13 cellular contexts compared by ENCODE assay signal in genomic region chr10:78502208-78502943, GRCh38.
DNase-seq lines count a peak whose midpoint lies in the region; ATAC-seq and TF ChIP-seq lines count a peak whose summit lies in the region.
"Had no signal": no experiment of that assay in that cellular context is flagged by ENCODE, and none has a peak within 500 bp of the region (broad histone marks: within the 10 kb centered on the region; RNA-seq: fewer than 3 reads in every experiment).

No MANE protein-coding gene starts in this region.

- H3K4me3 ChIP-seq in PC-3 (ENCODE audit: low read length) = no peak overlapping the region
- no peak overlapping the region for H3K4me3 ChIP-seq in esophagus muscularis mucosa
- no peak overlapping the region for H3K4me3 ChIP-seq in neuronal stem cell (ENCODE audit: low read length in 2 of 2)

- H3K9me2 ChIP-seq in PC-3 (replicated peaks; ENCODE audit: low read length) = 0 out of 2 replicates have a peak, but pooled peaks cover 3% of the 10 kb centered on the region

- peak; percentile 70 for DNase-seq in DMS53 treated with DMSO at 0.1 percent for 48 hours (lab: John Stamatoyannopoulos, UW; ENCODE audit: unreplicated experiment)
- DNase-seq in PC-3 = peak; percentile 62
- peak; percentile 79 for DNase-seq in esophagus muscularis mucosa (ENCODE audit: extremely low spot score)
- no peak for DNase-seq in neuronal stem cell (ENCODE audit: low spot score)
- no peak for DNase-seq in 8988T
- DNase-seq in stimulated activated naive B cell treated with anti-CD40 and anti-IgM and Interleukin-4, amounts not matched to agents 10 μg/mL and 1 μg/mL and 100 μg/mL, for 72 hours = no peak
- DNase-seq: activated CD4-positive, alpha-beta memory T cell treated with anti-CD3 and anti-CD28 coated beads, Interleukin-2, amount 10 ng/mL, durations not matched to agents 7 days and 5 days; Calu3; effector memory CD4-positive, alpha-beta T cell; naive B cell had no signal

- H3K27me3 ChIP-seq in PC-3 (ENCODE audit: low read length) (no peaks in the 10 kb centered on the region), esophagus muscularis mucosa (no peaks in the 10 kb centered on the region), neuronal stem cell (ENCODE audit: control insufficient read depth in 3 of 3, insufficient read depth in 3 of 3, low read depth in 1 of 3, low read length in 3 of 3) (no peaks in the 10 kb centered on the region)

- peak overlapping the region; percentile 32 for H3K18ac ChIP-seq in neuronal stem cell (ENCODE audit: low read length)

- no peak overlapping the region for H3K4me3 Mint-ChIP-seq in stimulated activated naive B cell treated with anti-CD40 and anti-IgM and Interleukin-4, amounts not matched to agents 10 μg/mL and 1 μg/mL and 100 μg/mL, for 72 hours
- H3K4me3 Mint-ChIP-seq: activated CD4-positive, alpha-beta memory T cell treated with anti-CD3 and anti-CD28 coated beads, Interleukin-2, amount 10 ng/mL, durations not matched to agents 7 days and 5 days; activated naive CD8-positive, alpha-beta T cell; naive B cell had no signal

- no peaks in the 10 kb centered on the region for H3K36me3 Mint-ChIP-seq in stimulated activated naive B cell treated with anti-CD40 and anti-IgM and Interleukin-4, amounts not matched to agents 10 μg/mL and 1 μg/mL and 100 μg/mL, for 72 hours
- H3K36me3 Mint-ChIP-seq: activated naive CD8-positive, alpha-beta T cell; naive B cell had no signal

- WGBS in esophagus muscularis mucosa = 73% methylated on average over 5 of the region's 6 CpGs
- no CpG with 5 or more reads among the region's 6 CpGs for WGBS in neuronal stem cell (ENCODE audit: extremely low coverage in 2 of 2, insufficient read length in 2 of 2, insufficient replicate concordance in 1 of 2), 2 donors

- H3K27me3 Mint-ChIP-seq in stimulated activated naive B cell treated with anti-CD40 and anti-IgM and Interleukin-4, amounts not matched to agents 10 μg/mL and 1 μg/mL and 100 μg/mL, for 72 hours = peaks cover 9 to 19% of the 10 kb centered on the region in 2 donors

- H3K79me2 ChIP-seq in PC-3 (ENCODE audit: low read length) = no peaks in the 10 kb centered on the region

- no peaks in the 10 kb centered on the region for H3K79me1 ChIP-seq in neuronal stem cell (ENCODE audit: low read depth, low read length)

- 0 out of 2 replicates have a peak, but pooled peaks cover 4% of the 10 kb centered on the region for H3K9me3 ChIP-seq in PC-3 (ENCODE audit: low read length)
- H3K9me3 ChIP-seq in esophagus muscularis mucosa = no peaks in the 10 kb centered on the region
- no peaks in the 10 kb centered on the region for H3K9me3 ChIP-seq in neuronal stem cell (replicated peaks in 1 of 2; ENCODE audit: control insufficient read depth in 2 of 2, insufficient read depth in 1 of 2, low read depth in 1 of 2, low read length in 2 of 2)

- H3K9ac ChIP-seq in PC-3 (ENCODE audit: low read length) (no peak overlapping the region), neuronal stem cell (ENCODE audit: low read depth, low read length, poor library complexity) (no peak overlapping the region)

- H3K4me1 Mint-ChIP-seq in stimulated activated naive B cell treated with anti-CD40 and anti-IgM and Interleukin-4, amounts not matched to agents 10 μg/mL and 1 μg/mL and 100 μg/mL, for 72 hours = no peaks in the 10 kb centered on the region
- H3K4me1 Mint-ChIP-seq: naive B cell had no signal

- peak; percentile 66 for ATAC-seq in PC-3
- no peak for ATAC-seq in HG03039 (IDR thresholded peaks at IDR 0.05; ENCODE audit: unreplicated experiment)
- ATAC-seq in stimulated activated naive B cell treated with anti-CD40 and anti-IgM and Interleukin-4, amounts not matched to agents 10 μg/mL and 1 μg/mL and 100 μg/mL, for 72 hours (replicated peaks) = no peak
- no peak for ATAC-seq in HG02870 (IDR thresholded peaks at IDR 0.05; ENCODE audit: unreplicated experiment)

- no peak overlapping the region for H2BK5ac ChIP-seq in neuronal stem cell (ENCODE audit: low read length)

- no peaks in the 10 kb centered on the region for H3K9me3 Mint-ChIP-seq in stimulated activated naive B cell treated with anti-CD40 and anti-IgM and Interleukin-4, amounts not matched to agents 10 μg/mL and 1 μg/mL and 100 μg/mL, for 72 hours

- no peak overlapping the region for H2BK120ac ChIP-seq in neuronal stem cell (ENCODE audit: low read depth, low read length)

- no peak overlapping the region for H4K8ac ChIP-seq in neuronal stem cell (ENCODE audit: low read depth, low read length)

- peak overlapping the region; percentile 3 for H3K4me2 ChIP-seq in PC-3 (ENCODE audit: low read length)
- no peak overlapping the region for H3K4me2 ChIP-seq in neuronal stem cell (ENCODE audit: insufficient read depth, low read length, poor library complexity, severe bottlenecking)

- no peak overlapping the region for H2BK12ac ChIP-seq in neuronal stem cell (ENCODE audit: low read length)

- POLR2A ChIA-PET in PC-3 (lab: Charles Lee; ENCODE audit: unreplicated experiment) = no interaction called here

- no peak overlapping the region for H3K23ac ChIP-seq in neuronal stem cell (ENCODE audit: low read depth, low read length, poor library complexity)

- no peak overlapping the region for H3K14ac ChIP-seq in neuronal stem cell (ENCODE audit: low read length)

- no peak for TF ChIP-seq CTCF in PC-3 (conservative IDR thresholded peaks at IDR 0.05; ENCODE audit: low read depth, low read length)
- no peak for TF ChIP-seq CTCF in esophagus muscularis mucosa (IDR thresholded peaks at IDR 0.05)

- no peak overlapping the region for H4K91ac ChIP-seq in neuronal stem cell (ENCODE audit: low read depth, low read length, poor library complexity)

- intact Hi-C loops in PC-3 (cut with micrococcal nuclease) (no loop called here), esophagus muscularis mucosa (cut with DNase I) (no loop called here)

- no peaks in the 10 kb centered on the region for H4K20me1 ChIP-seq in PC-3 (ENCODE audit: low read length)

- CTCF ChIA-PET in PC-3 (lab: Charles Lee) = no interaction called here

- H3K4ac ChIP-seq in neuronal stem cell (ENCODE audit: low read length) = no peak overlapping the region

- TF ChIP-seq EP300 in esophagus muscularis mucosa (IDR thresholded peaks at IDR 0.05) = no peak

- no TSS peak for BruUV-seq in PC-3 (replicated peaks; lab: Mats Ljungman, UMichigan)

- H3F3A ChIP-seq in PC-3 (ENCODE audit: low read length, unreplicated experiment) = no peaks in the 10 kb centered on the region

- H3K4me1 ChIP-seq in PC-3 (ENCODE audit: insufficient read depth, low read length) (peaks cover 16% of the 10 kb centered on the region), esophagus muscularis mucosa (peaks cover 0 to 16% (median 13%) of the 10 kb centered on the region in 4 donors), neuronal stem cell (ENCODE audit: control insufficient read depth in 2 of 2, insufficient read depth in 1 of 2, low read depth in 1 of 2, low read length in 2 of 2) (peaks cover 8 to 9% of the 10 kb centered on the region in 2 donors)

- no peak overlapping the region for H3K27ac ChIP-seq in PC-3 (ENCODE audit: low read length)
- no peak overlapping the region for H3K27ac ChIP-seq in esophagus muscularis mucosa (replicated peaks in 1 of 4)
- no peak overlapping the region for H3K27ac ChIP-seq in neuronal stem cell (replicated peaks; ENCODE audit: low read length)

- H3K36me3 ChIP-seq in PC-3 (ENCODE audit: low read depth, low read length) = no peaks in the 10 kb centered on the region
- H3K36me3 ChIP-seq in esophagus muscularis mucosa = no peaks in the 10 kb centered on the region
- H3K36me3 ChIP-seq in neuronal stem cell (replicated peaks in 1 of 2; ENCODE audit: control insufficient read depth in 2 of 2, insufficient read depth in 2 of 2, low read length in 2 of 2) = no peaks in the 10 kb centered on the region

- H2AK5ac ChIP-seq in neuronal stem cell (ENCODE audit: low read depth, low read length) = no peak overlapping the region

- peak overlapping the region; percentile 18 for H2AFZ ChIP-seq in PC-3 (ENCODE audit: low read length)
- peak overlapping the region; percentile 84 for H2AFZ ChIP-seq in neuronal stem cell (ENCODE audit: low read length)

- H3K27ac Mint-ChIP-seq in stimulated activated naive B cell treated with anti-CD40 and anti-IgM and Interleukin-4, amounts not matched to agents 10 μg/mL and 1 μg/mL and 100 μg/mL, for 72 hours = no peak overlapping the region
- H3K27ac Mint-ChIP-seq: activated CD4-positive, alpha-beta memory T cell treated with anti-CD3 and anti-CD28 coated beads, Interleukin-2, amount 10 ng/mL, durations not matched to agents 7 days and 5 days; activated naive CD8-positive, alpha-beta T cell; naive B cell had no signal

- no peak for TF ChIP-seq POLR2A in esophagus muscularis mucosa (IDR thresholded peaks at IDR 0.05; ENCODE audit: low read depth)

- H2BK15ac ChIP-seq in neuronal stem cell (ENCODE audit: low read length) = no peak overlapping the region

Comparison
In these comparisons a context has a peak if more than half of its experiments do, and no peak if none do; other contexts are left out.
1. DNase-seq: peak in DMS53 treated with DMSO at 0.1 percent for 48 hours (single experiment), PC-3 (single experiment) and esophagus muscularis mucosa (single experiment); none in neuronal stem cell (single experiment), 8988T (single experiment) and stimulated activated naive B cell treated with anti-CD40 and anti-IgM and Interleukin-4, amounts not matched to agents 10 μg/mL and 1 μg/mL and 100 μg/mL, for 72 hours (single experiment).